In genomic region chr1:230495891-230496385, GRCh38 we compare ENCODE assay signal across 1 cellular context.
TF ChIP-seq lines count a peak whose summit lies in the region.

No MANE protein-coding gene starts in this region.

TF ChIP-seq in K562, 482 proteins besides CTCF, POLR2A, EP300 and RAD21 (continues in another document):
- TF ChIP-seq HDAC3 (IDR thresholded peaks at IDR 0.05; ENCODE audit: borderline replicate concordance, partially characterized antibody) = no peak
- TF ChIP-seq ZNF311 (CRISPR knock-in tag; IDR thresholded peaks at IDR 0.05) = no peak
- no peak for TF ChIP-seq SETDB1 (IDR thresholded peaks at IDR 0.05; ENCODE audit: low read length)
- no peak for TF ChIP-seq ZNF507 (tag; conservative IDR thresholded peaks at IDR 0.05)
- no peak for TF ChIP-seq ZNF445 (CRISPR knock-in tag; IDR thresholded peaks at IDR 0.05; ENCODE audit: low read depth)
- peak; percentile 51; the same call in 1 of the 2 replicates for TF ChIP-seq L3MBTL2 (IDR thresholded peaks at IDR 0.05)
- TF ChIP-seq ZNF274 (IDR thresholded peaks at IDR 0.05; ENCODE audit: borderline replicate concordance, low read depth, low read length) = no peak
- no peak for TF ChIP-seq ZFPM2 (CRISPR knock-in tag; IDR thresholded peaks at IDR 0.05)
- TF ChIP-seq NRF1 (conservative IDR thresholded peaks at IDR 0.05 in 1 of 2, IDR thresholded peaks at IDR 0.05 in 1 of 2) = peak; percentile 87 to 89
- no peak for TF ChIP-seq CHCHD3 (CRISPR knock-in tag; IDR thresholded peaks at IDR 0.05)
- no peak for TF ChIP-seq ZNF785 (CRISPR knock-in tag; IDR thresholded peaks at IDR 0.05)
- no peak for TF ChIP-seq ZSCAN32 (CRISPR knock-in tag; IDR thresholded peaks at IDR 0.05)
- TF ChIP-seq XRCC3 (IDR thresholded peaks at IDR 0.05) = no peak
- TF ChIP-seq RFX5 (IDR thresholded peaks at IDR 0.05; ENCODE audit: low read depth, low read length) = no peak
- no peak for TF ChIP-seq SP2 (IDR thresholded peaks at IDR 0.05; ENCODE audit: extremely low read depth, low read depth, low read length, poor library complexity, severe bottlenecking)
- TF ChIP-seq ASH1L (IDR thresholded peaks at IDR 0.05; ENCODE audit: borderline replicate concordance, low read depth, partially characterized antibody) = no peak
- TF ChIP-seq ZFP30 (CRISPR knock-in tag; IDR thresholded peaks at IDR 0.05; ENCODE audit: borderline replicate concordance) = no peak
- TF ChIP-seq, protein P1, sequence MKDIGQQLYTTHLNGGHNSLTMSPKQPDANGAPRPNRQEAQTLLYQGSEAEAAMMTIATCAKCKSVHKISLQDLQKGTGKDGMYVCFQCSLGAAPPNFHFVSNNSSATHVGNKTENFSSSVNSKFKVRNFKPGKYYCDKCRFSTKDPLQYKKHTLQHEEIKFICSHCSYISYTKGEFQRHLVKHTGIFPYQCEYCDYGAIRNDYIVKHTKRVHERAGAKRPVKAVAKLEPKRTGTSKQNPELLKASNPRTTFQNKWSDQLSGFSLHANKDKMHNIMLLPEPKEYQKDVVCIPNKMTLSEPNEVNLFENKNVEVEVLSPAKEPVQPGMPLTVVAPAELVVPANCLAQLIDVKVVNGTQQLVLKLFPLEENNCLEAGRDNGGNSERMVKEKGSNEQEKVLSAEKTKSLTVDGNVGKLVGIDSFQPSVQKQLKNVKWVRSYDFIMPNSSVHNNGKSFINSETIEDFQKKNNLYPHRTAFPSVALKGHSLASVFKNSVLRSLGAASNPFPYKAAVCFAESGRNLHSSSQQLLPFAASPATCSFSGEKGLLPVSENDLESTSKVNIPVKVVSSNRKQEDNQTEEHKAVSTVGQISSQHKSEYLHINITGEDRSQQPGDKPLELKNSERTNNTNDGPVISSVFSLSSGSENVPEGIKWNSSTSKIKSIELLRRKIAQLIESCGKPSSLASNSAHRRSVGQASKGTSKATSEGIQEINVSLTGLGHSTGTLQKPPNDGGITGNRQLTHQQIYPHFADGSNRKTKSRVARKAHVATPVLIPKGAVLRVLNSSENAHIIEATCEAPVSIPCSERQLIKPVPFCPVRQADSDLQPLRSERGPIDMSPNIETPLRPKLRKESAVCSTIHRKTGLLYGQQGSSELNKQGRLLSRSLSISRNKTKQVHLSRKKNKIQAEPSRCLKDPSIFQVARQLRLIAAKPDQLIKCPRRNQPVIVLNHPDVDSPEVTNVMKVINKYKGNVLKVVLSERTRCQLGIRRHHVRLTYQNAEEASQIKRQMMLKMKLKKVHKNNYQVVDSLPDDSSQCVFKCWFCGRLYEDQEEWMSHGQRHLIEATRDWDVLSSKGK (CRISPR knock-in tag; IDR thresholded peaks at IDR 0.05) = no peak
- TF ChIP-seq HDAC6 (IDR thresholded peaks at IDR 0.05; ENCODE audit: low read depth, low read length) = no peak
- TF ChIP-seq, protein P2, sequence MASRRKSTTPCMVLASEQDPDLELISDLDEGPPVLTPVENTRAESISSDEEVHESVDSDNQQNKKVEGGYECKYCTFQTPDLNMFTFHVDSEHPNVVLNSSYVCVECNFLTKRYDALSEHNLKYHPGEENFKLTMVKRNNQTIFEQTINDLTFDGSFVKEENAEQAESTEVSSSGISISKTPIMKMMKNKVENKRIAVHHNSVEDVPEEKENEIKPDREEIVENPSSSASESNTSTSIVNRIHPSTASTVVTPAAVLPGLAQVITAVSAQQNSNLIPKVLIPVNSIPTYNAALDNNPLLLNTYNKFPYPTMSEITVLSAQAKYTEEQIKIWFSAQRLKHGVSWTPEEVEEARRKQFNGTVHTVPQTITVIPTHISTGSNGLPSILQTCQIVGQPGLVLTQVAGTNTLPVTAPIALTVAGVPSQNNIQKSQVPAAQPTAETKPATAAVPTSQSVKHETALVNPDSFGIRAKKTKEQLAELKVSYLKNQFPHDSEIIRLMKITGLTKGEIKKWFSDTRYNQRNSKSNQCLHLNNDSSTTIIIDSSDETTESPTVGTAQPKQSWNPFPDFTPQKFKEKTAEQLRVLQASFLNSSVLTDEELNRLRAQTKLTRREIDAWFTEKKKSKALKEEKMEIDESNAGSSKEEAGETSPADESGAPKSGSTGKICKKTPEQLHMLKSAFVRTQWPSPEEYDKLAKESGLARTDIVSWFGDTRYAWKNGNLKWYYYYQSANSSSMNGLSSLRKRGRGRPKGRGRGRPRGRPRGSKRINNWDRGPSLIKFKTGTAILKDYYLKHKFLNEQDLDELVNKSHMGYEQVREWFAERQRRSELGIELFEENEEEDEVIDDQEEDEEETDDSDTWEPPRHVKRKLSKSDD (conservative IDR thresholded peaks at IDR 0.05; ENCODE audit: low read length) = no peak
- TF ChIP-seq, protein P3, sequence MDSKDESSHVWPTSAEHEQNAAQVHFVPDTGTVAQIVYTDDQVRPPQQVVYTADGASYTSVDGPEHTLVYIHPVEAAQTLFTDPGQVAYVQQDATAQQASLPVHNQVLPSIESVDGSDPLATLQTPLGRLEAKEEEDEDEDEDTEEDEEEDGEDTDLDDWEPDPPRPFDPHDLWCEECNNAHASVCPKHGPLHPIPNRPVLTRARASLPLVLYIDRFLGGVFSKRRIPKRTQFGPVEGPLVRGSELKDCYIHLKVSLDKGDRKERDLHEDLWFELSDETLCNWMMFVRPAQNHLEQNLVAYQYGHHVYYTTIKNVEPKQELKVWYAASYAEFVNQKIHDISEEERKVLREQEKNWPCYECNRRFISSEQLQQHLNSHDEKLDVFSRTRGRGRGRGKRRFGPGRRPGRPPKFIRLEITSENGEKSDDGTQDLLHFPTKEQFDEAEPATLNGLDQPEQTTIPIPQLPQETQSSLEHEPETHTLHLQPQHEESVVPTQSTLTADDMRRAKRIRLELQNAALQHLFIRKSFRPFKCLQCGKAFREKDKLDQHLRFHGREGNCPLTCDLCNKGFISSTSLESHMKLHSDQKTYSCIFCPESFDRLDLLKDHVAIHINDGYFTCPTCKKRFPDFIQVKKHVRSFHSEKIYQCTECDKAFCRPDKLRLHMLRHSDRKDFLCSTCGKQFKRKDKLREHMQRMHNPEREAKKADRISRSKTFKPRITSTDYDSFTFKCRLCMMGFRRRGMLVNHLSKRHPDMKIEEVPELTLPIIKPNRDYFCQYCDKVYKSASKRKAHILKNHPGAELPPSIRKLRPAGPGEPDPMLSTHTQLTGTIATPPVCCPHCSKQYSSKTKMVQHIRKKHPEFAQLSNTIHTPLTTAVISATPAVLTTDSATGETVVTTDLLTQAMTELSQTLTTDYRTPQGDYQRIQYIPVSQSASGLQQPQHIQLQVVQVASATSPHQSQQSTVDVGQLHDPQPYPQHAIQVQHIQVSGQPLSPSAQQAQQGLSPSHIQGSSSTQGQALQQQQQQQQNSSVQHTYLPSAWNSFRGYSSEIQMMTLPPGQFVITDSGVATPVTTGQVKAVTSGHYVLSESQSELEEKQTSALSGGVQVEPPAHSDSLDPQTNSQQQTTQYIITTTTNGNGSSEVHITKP (IDR thresholded peaks at IDR 0.05; ENCODE audit: partially characterized antibody) = no peak
- no peak for TF ChIP-seq KLF10 (CRISPR knock-in tag; IDR thresholded peaks at IDR 0.05)
- no peak for TF ChIP-seq FOXP1 (CRISPR knock-in tag; IDR thresholded peaks at IDR 0.05)
- no peak for TF ChIP-seq LCOR (CRISPR knock-in tag; IDR thresholded peaks at IDR 0.05)
- TF ChIP-seq ZKSCAN8 (CRISPR knock-in tag; IDR thresholded peaks at IDR 0.05) = no peak
- no peak for TF ChIP-seq ZBTB9 (CRISPR knock-in tag; IDR thresholded peaks at IDR 0.05)
- no peak for TF ChIP-seq ZNF449 (CRISPR knock-in tag; IDR thresholded peaks at IDR 0.05)
- TF ChIP-seq, protein P4, sequence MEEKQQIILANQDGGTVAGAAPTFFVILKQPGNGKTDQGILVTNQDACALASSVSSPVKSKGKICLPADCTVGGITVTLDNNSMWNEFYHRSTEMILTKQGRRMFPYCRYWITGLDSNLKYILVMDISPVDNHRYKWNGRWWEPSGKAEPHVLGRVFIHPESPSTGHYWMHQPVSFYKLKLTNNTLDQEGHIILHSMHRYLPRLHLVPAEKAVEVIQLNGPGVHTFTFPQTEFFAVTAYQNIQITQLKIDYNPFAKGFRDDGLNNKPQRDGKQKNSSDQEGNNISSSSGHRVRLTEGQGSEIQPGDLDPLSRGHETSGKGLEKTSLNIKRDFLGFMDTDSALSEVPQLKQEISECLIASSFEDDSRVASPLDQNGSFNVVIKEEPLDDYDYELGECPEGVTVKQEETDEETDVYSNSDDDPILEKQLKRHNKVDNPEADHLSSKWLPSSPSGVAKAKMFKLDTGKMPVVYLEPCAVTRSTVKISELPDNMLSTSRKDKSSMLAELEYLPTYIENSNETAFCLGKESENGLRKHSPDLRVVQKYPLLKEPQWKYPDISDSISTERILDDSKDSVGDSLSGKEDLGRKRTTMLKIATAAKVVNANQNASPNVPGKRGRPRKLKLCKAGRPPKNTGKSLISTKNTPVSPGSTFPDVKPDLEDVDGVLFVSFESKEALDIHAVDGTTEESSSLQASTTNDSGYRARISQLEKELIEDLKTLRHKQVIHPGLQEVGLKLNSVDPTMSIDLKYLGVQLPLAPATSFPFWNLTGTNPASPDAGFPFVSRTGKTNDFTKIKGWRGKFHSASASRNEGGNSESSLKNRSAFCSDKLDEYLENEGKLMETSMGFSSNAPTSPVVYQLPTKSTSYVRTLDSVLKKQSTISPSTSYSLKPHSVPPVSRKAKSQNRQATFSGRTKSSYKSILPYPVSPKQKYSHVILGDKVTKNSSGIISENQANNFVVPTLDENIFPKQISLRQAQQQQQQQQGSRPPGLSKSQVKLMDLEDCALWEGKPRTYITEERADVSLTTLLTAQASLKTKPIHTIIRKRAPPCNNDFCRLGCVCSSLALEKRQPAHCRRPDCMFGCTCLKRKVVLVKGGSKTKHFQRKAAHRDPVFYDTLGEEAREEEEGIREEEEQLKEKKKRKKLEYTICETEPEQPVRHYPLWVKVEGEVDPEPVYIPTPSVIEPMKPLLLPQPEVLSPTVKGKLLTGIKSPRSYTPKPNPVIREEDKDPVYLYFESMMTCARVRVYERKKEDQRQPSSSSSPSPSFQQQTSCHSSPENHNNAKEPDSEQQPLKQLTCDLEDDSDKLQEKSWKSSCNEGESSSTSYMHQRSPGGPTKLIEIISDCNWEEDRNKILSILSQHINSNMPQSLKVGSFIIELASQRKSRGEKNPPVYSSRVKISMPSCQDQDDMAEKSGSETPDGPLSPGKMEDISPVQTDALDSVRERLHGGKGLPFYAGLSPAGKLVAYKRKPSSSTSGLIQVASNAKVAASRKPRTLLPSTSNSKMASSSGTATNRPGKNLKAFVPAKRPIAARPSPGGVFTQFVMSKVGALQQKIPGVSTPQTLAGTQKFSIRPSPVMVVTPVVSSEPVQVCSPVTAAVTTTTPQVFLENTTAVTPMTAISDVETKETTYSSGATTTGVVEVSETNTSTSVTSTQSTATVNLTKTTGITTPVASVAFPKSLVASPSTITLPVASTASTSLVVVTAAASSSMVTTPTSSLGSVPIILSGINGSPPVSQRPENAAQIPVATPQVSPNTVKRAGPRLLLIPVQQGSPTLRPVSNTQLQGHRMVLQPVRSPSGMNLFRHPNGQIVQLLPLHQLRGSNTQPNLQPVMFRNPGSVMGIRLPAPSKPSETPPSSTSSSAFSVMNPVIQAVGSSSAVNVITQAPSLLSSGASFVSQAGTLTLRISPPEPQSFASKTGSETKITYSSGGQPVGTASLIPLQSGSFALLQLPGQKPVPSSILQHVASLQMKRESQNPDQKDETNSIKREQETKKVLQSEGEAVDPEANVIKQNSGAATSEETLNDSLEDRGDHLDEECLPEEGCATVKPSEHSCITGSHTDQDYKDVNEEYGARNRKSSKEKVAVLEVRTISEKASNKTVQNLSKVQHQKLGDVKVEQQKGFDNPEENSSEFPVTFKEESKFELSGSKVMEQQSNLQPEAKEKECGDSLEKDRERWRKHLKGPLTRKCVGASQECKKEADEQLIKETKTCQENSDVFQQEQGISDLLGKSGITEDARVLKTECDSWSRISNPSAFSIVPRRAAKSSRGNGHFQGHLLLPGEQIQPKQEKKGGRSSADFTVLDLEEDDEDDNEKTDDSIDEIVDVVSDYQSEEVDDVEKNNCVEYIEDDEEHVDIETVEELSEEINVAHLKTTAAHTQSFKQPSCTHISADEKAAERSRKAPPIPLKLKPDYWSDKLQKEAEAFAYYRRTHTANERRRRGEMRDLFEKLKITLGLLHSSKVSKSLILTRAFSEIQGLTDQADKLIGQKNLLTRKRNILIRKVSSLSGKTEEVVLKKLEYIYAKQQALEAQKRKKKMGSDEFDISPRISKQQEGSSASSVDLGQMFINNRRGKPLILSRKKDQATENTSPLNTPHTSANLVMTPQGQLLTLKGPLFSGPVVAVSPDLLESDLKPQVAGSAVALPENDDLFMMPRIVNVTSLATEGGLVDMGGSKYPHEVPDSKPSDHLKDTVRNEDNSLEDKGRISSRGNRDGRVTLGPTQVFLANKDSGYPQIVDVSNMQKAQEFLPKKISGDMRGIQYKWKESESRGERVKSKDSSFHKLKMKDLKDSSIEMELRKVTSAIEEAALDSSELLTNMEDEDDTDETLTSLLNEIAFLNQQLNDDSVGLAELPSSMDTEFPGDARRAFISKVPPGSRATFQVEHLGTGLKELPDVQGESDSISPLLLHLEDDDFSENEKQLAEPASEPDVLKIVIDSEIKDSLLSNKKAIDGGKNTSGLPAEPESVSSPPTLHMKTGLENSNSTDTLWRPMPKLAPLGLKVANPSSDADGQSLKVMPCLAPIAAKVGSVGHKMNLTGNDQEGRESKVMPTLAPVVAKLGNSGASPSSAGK (IDR thresholded peaks at IDR 0.05) = peak; percentile 48
- TF ChIP-seq ZNF436 (CRISPR knock-in tag; IDR thresholded peaks at IDR 0.05) = no peak
- no peak for TF ChIP-seq E2F3 (CRISPR knock-in tag; IDR thresholded peaks at IDR 0.05)
- TF ChIP-seq XRCC5 (IDR thresholded peaks at IDR 0.05; ENCODE audit: low read depth, low read length) = no peak
- TF ChIP-seq ARHGAP35 (IDR thresholded peaks at IDR 0.05; ENCODE audit: partially characterized antibody) = no peak
- TF ChIP-seq, protein P5, sequence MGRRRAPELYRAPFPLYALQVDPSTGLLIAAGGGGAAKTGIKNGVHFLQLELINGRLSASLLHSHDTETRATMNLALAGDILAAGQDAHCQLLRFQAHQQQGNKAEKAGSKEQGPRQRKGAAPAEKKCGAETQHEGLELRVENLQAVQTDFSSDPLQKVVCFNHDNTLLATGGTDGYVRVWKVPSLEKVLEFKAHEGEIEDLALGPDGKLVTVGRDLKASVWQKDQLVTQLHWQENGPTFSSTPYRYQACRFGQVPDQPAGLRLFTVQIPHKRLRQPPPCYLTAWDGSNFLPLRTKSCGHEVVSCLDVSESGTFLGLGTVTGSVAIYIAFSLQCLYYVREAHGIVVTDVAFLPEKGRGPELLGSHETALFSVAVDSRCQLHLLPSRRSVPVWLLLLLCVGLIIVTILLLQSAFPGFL (CRISPR knock-in tag; IDR thresholded peaks at IDR 0.05) = no peak
